In genomic region chr4:163554870-163555465, GRCh38 we compare ENCODE assay signal across 8 cellular contexts.
DNase-seq lines count a peak whose midpoint lies in the region; ATAC-seq and TF ChIP-seq lines count a peak whose summit lies in the region.

No MANE protein-coding gene starts in this region.

- H3K27me3 ChIP-seq in upper lobe of right lung: no peaks in the 10 kb centered on the region

- peak; percentile 74 for TF ChIP-seq CTCF in upper lobe of right lung (IDR thresholded peaks at IDR 0.05)

- no peak overlapping the region for H3K4me3 ChIP-seq in upper lobe of right lung

- ATAC-seq in upper lobe of right lung: no peak

- H3K27ac ChIP-seq in upper lobe of right lung: no peak overlapping the region

- intact Hi-C loops in upper lobe of right lung (cut with DNase I): no loop called here

- H3K4me1 ChIP-seq in upper lobe of right lung: peaks cover 7% of the 10 kb centered on the region

- H3K9me3 ChIP-seq in upper lobe of right lung: no peaks in the 10 kb centered on the region

- no peaks in the 10 kb centered on the region for H3K36me3 ChIP-seq in upper lobe of right lung

- DNase-seq in AG08395 (ENCODE audit: low spot score) (peak; percentile 33), HCEC 1CT (peak; percentile 24), SKM-1 (lab: John Stamatoyannopoulos, UW; ENCODE audit: unreplicated experiment) (peak; percentile 33), foreskin melanocyte (peak; percentile 11), upper lobe of right lung (no peak), NCI-H2029 treated with DMSO at 0.1 percent for 48 hours (lab: John Stamatoyannopoulos, UW) (no peak), NCI-H774 (lab: John Stamatoyannopoulos, UW) (no peak), KG1 (lab: John Stamatoyannopoulos, UW) (no peak)

Comparison
In these comparisons a context has a peak if more than half of its experiments do, and no peak if none do; other contexts are left out.
1. DNase-seq: peak in AG08395 (single experiment), HCEC 1CT (single experiment), SKM-1 (single experiment) and foreskin melanocyte (single experiment); none in upper lobe of right lung (single experiment), NCI-H2029 treated with DMSO at 0.1 percent for 48 hours (single experiment), NCI-H774 (single experiment) and KG1 (single experiment).